Comparison of ENCODE assay signal across 25 cellular contexts in genomic region chr15:94375997-94376396, GRCh38.
DNase-seq lines count a peak whose midpoint lies in the region; TF ChIP-seq lines count a peak whose summit lies in the region.
"Had no signal": no experiment of that assay in that cellular context is flagged by ENCODE, and none has a peak within 500 bp of the region (broad histone marks: within the 10 kb centered on the region; RNA-seq: fewer than 3 reads in every experiment).

No MANE protein-coding gene starts in this region.

- WGBS in spleen, 5 donors, result 65 to 75% (median 72%) methylated on average over 1 of the region's 1 CpG

- no peak overlapping the region for H3K27ac Mint-ChIP-seq in glutamatergic neuron (ENCODE audit: unreplicated experiment)
- H3K27ac Mint-ChIP-seq: activated naive CD4-positive, alpha-beta T cell treated with anti-CD3 and anti-CD28 coated beads, Interleukin-2, amount 10 ng/mL, durations not matched to agents 7 days and 5 days; B cell had no signal

- no peaks in the 10 kb centered on the region for H3K9me3 Mint-ChIP-seq in glutamatergic neuron (ENCODE audit: unreplicated experiment)
- H3K9me3 Mint-ChIP-seq: activated naive CD4-positive, alpha-beta T cell treated with anti-CD3 and anti-CD28 coated beads, Interleukin-2, amount 10 ng/mL, durations not matched to agents 7 days and 5 days had no signal

- DNase-seq in NCI-H2081 (lab: John Stamatoyannopoulos, UW) (peak; percentile 18 to 59), NCI-H2081 treated with DMSO at 0.1 percent for 48 hours (lab: John Stamatoyannopoulos, UW) (no peak), NCI-H748 treated with DMSO at 0.1 percent for 48 hours (lab: John Stamatoyannopoulos, UW) (peak; percentile 1), fibroblast of villous mesenchyme (ENCODE audit: low read depth) (peak; percentile 17), spleen (no peak), glutamatergic neuron (no peak), head of caudate nucleus (no peak), coronary artery (ENCODE audit: low spot score) (no peak)
- DNase-seq: 8988T; activated CD4-positive, alpha-beta T cell treated with anti-CD3 and anti-CD28 coated beads for 1 hour; activated naive CD4-positive, alpha-beta T cell treated with anti-CD3 and anti-CD28 coated beads, Interleukin-2, amount 10 ng/mL, durations not matched to agents 7 days and 5 days; activated T-cell treated with anti-CD3 and anti-CD28 coated beads, Interleukin-2, amount 50 U/mL, for 48 hours; Caco-2; GOT3; hippocampal formation; islet precursor cell; NCI-H1105; NCI-H524 treated with DMSO at 0.1 percent for 48 hours; nucleus accumbens; SHP77; stimulated activated CD4-positive, alpha-beta T cell treated with anti-CD3 and anti-CD28 coated beads, Interleukin-4, amount 100 ng/mL, for 24 hours; stimulated activated naive CD4-positive, alpha-beta T cell treated with Interleukin-2 at 50 U/mL for 16 hours had no signal

- H3K27ac ChIP-seq in spleen (peak overlapping the region in 6 of 8 donors; percentile 28 to 75 (median 66)), coronary artery (no peak overlapping the region)
- H3K27ac ChIP-seq: cardiac muscle cell, thoracic aorta had no signal

- intact Hi-C loops in spleen (cut with DNase I; ENCODE audit: low total_unique reads), result no loop called here
- intact Hi-C loops in head of caudate nucleus (cut with DNase I), result no loop called here

- TF ChIP-seq CTCF in fibroblast of villous mesenchyme (IDR thresholded peaks at IDR 0.05; ENCODE audit: insufficient read depth, low read depth, low read length) (peak; percentile 26), spleen (IDR thresholded peaks at IDR 0.05 in 8 of 11, conservative IDR thresholded peaks at IDR 0.05 in 3 of 11) (peak in 8 of 11 experiments; percentile 16 to 51 (median 32)), glutamatergic neuron (IDR thresholded peaks at IDR 0.05; ENCODE audit: partially characterized antibody, unreplicated experiment) (no peak), coronary artery (IDR thresholded peaks at IDR 0.05) (no peak)

- no peaks in the 10 kb centered on the region for H3K27me3 Mint-ChIP-seq in glutamatergic neuron (ENCODE audit: unreplicated experiment)
- H3K27me3 Mint-ChIP-seq: activated naive CD4-positive, alpha-beta T cell treated with anti-CD3 and anti-CD28 coated beads, Interleukin-2, amount 10 ng/mL, durations not matched to agents 7 days and 5 days; B cell had no signal

- H3K27me3 ChIP-seq in spleen (replicated peaks in 1 of 7), result no peaks in the 10 kb centered on the region
- H3K27me3 ChIP-seq: cardiac muscle cell had no signal

- TF ChIP-seq POLR2A in spleen (IDR thresholded peaks at IDR 0.05), result no peak

- no peaks in the 10 kb centered on the region for H3K9me3 ChIP-seq in spleen
- H3K9me3 ChIP-seq: Caco-2, thoracic aorta had no signal

- peaks cover 3% of the 10 kb centered on the region for H3K4me1 Mint-ChIP-seq in glutamatergic neuron (ENCODE audit: low read depth, unreplicated experiment)
- H3K4me1 Mint-ChIP-seq: activated naive CD4-positive, alpha-beta T cell treated with anti-CD3 and anti-CD28 coated beads, Interleukin-2, amount 10 ng/mL, durations not matched to agents 7 days and 5 days; B cell had no signal

- peaks cover 0 to 97% (median 29%) of the 10 kb centered on the region in 6 donors for H3K36me3 ChIP-seq in spleen
- H3K36me3 ChIP-seq: cardiac muscle cell, thoracic aorta had no signal

- no peak overlapping the region for H3K4me3 Mint-ChIP-seq in glutamatergic neuron (ENCODE audit: unreplicated experiment)
- H3K4me3 Mint-ChIP-seq: activated naive CD4-positive, alpha-beta T cell treated with anti-CD3 and anti-CD28 coated beads, Interleukin-2, amount 10 ng/mL, durations not matched to agents 7 days and 5 days; B cell had no signal

- H3K36me3 Mint-ChIP-seq in glutamatergic neuron (ENCODE audit: unreplicated experiment), result no peaks in the 10 kb centered on the region
- H3K36me3 Mint-ChIP-seq: activated naive CD4-positive, alpha-beta T cell treated with anti-CD3 and anti-CD28 coated beads, Interleukin-2, amount 10 ng/mL, durations not matched to agents 7 days and 5 days had no signal

- H3K4me1 ChIP-seq in spleen, result peaks cover 0 to 62% (median 13%) of the 10 kb centered on the region in 6 donors
- H3K4me1 ChIP-seq: Caco-2 had no signal

- H3K4me3 ChIP-seq in fibroblast of villous mesenchyme (ENCODE audit: low read depth, low read length), result no peak overlapping the region
- H3K4me3 ChIP-seq in spleen, result no peak overlapping the region
- H3K4me3 ChIP-seq in coronary artery, result no peak overlapping the region
- H3K4me3 ChIP-seq: cardiac muscle cell, thoracic aorta had no signal

Comparison
In these comparisons a context has a peak if more than half of its experiments do, and no peak if none do; other contexts are left out.
1. DNase-seq: peak in NCI-H2081 (2 of 2), NCI-H748 treated with DMSO at 0.1 percent for 48 hours (single experiment) and fibroblast of villous mesenchyme (single experiment); none in NCI-H2081 treated with DMSO at 0.1 percent for 48 hours (single experiment), spleen (single experiment), glutamatergic neuron (single experiment), head of caudate nucleus (0 of 42) and coronary artery (single experiment).
2. CTCF ChIP-seq: peak in fibroblast of villous mesenchyme (single experiment) and spleen (8 of 11); none in glutamatergic neuron (single experiment) and coronary artery (single experiment).
3. H3K27ac ChIP-seq: peak in spleen (6 of 8); none in coronary artery (0 of 2).